Comparison of ENCODE assay signal across 8 cellular contexts in genomic region chr6:80454197-80454596, GRCh38.
DNase-seq lines count a peak whose midpoint lies in the region; ATAC-seq lines count a peak whose summit lies in the region.
"Had no signal": no experiment of that assay in that cellular context is flagged by ENCODE, and none has a peak within 500 bp of the region (broad histone marks: within the 10 kb centered on the region; RNA-seq: fewer than 3 reads in every experiment).

No MANE protein-coding gene starts in this region.

- intact Hi-C loops in Right ventricle myocardium superior (cut with DNase I) = no loop called here

- ATAC-seq in GM18909 (IDR thresholded peaks at IDR 0.05; ENCODE audit: poor library complexity, unreplicated experiment) (peak; percentile 69), HG03342 (IDR thresholded peaks at IDR 0.05; ENCODE audit: unreplicated experiment) (peak; percentile 82), Right ventricle myocardium superior (ENCODE audit: poor library complexity) (no peak)
- ATAC-seq: naive thymus-derived CD8-positive, alpha-beta T cell had no signal

- H3K4me3 ChIP-seq in skin epidermis = no peak overlapping the region

- DNase-seq in amniotic stem cell (lab: John Stamatoyannopoulos, UW) (peak; percentile 70), SIG-M5 (lab: John Stamatoyannopoulos, UW) (no peak), Right ventricle myocardium superior (no peak), NCI-H1105 treated with DMSO at 0.1 percent for 48 hours (lab: John Stamatoyannopoulos, UW) (no peak)
- DNase-seq: naive thymus-derived CD8-positive, alpha-beta T cell had no signal

- H3K27ac ChIP-seq in skin epidermis = peak overlapping the region in 16 of 21 experiments; percentile 4 to 63 (median 45)
